19 cellular contexts compared by ENCODE assay signal in the genomic region with DNA sequence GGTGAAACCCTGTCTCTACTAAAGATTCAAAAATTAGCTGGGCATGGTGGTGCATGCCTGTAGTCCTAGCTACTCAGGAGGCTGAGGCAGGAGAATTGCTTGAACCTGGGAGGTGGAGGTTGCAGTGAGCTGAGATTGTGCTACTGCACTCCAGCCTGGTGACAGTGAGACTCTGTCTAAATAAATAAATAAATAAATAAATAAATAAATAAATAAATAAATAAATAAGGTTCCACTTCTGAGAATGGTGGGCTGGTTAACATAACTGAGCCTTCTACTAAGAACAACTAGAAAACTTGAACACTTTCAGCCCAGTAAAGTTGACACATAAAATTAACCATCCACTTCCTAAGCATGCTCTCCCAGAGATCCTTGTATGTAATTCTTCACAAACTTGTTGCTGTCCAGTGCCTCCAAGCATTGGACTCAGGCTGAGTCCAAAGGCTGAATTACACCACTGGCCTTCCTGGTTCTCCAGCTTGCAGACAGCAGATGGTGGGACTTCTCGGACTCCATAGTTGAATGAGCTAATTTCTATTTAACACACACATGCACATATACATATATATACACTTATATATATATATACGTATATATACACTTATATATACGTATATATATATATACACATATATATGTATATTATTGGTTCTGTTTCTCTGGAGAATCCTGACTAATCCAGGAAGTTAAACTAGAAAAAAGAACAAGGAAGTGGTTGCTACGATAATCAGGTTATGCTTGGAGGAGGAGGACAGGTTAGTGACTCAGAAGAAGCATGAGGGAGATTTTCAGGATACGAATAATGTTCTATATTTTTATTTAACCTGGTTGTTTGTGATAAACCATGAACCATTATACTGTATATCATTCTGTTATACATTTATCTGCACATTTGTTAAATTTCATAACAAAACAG.
DNase-seq lines count a peak whose midpoint lies in the region; ATAC-seq and TF ChIP-seq lines count a peak whose summit lies in the region.
"Had no signal": no experiment of that assay in that cellular context is flagged by ENCODE, and none has a peak within 500 bp of the region (broad histone marks: within the 10 kb centered on the region; RNA-seq: fewer than 3 reads in every experiment).

No MANE protein-coding gene starts in this region.

- no peak for TF ChIP-seq RAD21 in SK-N-SH (IDR thresholded peaks at IDR 0.05; ENCODE audit: low read length)

- POLR2A ChIA-PET in SK-N-SH (lab: Yijun Ruan, JAX) (no interaction called here), PC-9 (lab: Charles Lee; ENCODE audit: unreplicated experiment) (interaction anchor here (0.6 kb wide), 1 partner anchor 78 kb away, joined by 7 read pairs; no protein-coding TSS in a partner anchor)

- no peaks in the 10 kb centered on the region for H3K9me3 Mint-ChIP-seq in activated naive CD4-positive, alpha-beta T cell treated with anti-CD3 and anti-CD28 coated beads, Interleukin-2, amount 50 U/mL, for 72 hours
- H3K9me3 Mint-ChIP-seq: activated T-helper 1 cell treated with anti-CD3 and anti-CD28 coated beads, Interleukin-12 subunit alpha, Interleukin-12 subunit beta, Interleukin-2, Interleukin-4 antibody, amounts not matched to agents 30 ng/mL and 10 ng/mL and 1 ng/mL, durations not matched to agents 14 hours and 24 hours and 36 hours; T-helper 1 cell treated with Interleukin-12 subunit alpha and Interleukin-12 subunit beta and Interleukin-4 antibody, amounts not matched to agents 30 μg/mL and 1 μg/mL, for 36 hours had no signal

- H3K4me2 ChIP-seq in SK-N-SH (no peak overlapping the region), PC-9 (no peak overlapping the region), smooth muscle cell (peak overlapping the region; percentile 85)

- H3K36me3 Mint-ChIP-seq in activated naive CD4-positive, alpha-beta T cell treated with anti-CD3 and anti-CD28 coated beads, Interleukin-2, amount 50 U/mL, for 72 hours = no peaks in the 10 kb centered on the region
- H3K36me3 Mint-ChIP-seq: CD14-positive monocyte, WTC11 had no signal

- intact Hi-C loops in PC-9 (cut with micrococcal nuclease; ENCODE audit: unreplicated experiment) = loop anchor here (2.0 to 5.0 kb wide), 3 partner anchors 50 to 1355 kb away; no protein-coding TSS in a partner anchor

- H3K27me3 ChIP-seq in SK-N-SH (ENCODE audit: insufficient read depth) = no peaks in the 10 kb centered on the region
- no peaks in the 10 kb centered on the region for H3K27me3 ChIP-seq in PC-9 (ENCODE audit: insufficient read depth, low read depth)
- peaks cover 6% of the 10 kb centered on the region for H3K27me3 ChIP-seq in foreskin keratinocyte
- H3K27me3 ChIP-seq in smooth muscle cell (ENCODE audit: low read depth) = no peaks in the 10 kb centered on the region
- no peaks in the 10 kb centered on the region for H3K27me3 ChIP-seq in HAP-1 (ENCODE audit: low read depth)
- H3K27me3 ChIP-seq: left lung had no signal

- H2AFZ ChIP-seq in SK-N-SH (ENCODE audit: low read depth) (no peak overlapping the region), PC-9 (no peak overlapping the region; the same call in 1 of the 2 replicates), smooth muscle cell (ENCODE audit: low read depth) (no peak overlapping the region)

- no peaks in the 10 kb centered on the region for H4K20me1 ChIP-seq in SK-N-SH (ENCODE audit: insufficient read depth)
- no peaks in the 10 kb centered on the region for H4K20me1 ChIP-seq in PC-9 (ENCODE audit: insufficient read depth)
- H4K20me1 ChIP-seq in smooth muscle cell (ENCODE audit: low read depth) = no peaks in the 10 kb centered on the region

- in situ Hi-C loops in HAP-1 (cut with MboI; ENCODE audit: low sequenced_read_pairs) = no loop called here

- DNase-seq in SK-N-SH (no peak), PC-9 (peak; percentile 15 to 79), foreskin keratinocyte (peak; percentile 20 to 48), smooth muscle cell (lab: John Stamatoyannopoulos, UW; ENCODE audit: unreplicated experiment) (no peak), HAP-1 (ENCODE audit: low spot score in 2 of 2) (no peak)
- no peak for DNase-seq in activated naive CD4-positive, alpha-beta T cell treated with anti-CD3 and anti-CD28 coated beads, Interleukin-2, amount 50 U/mL, for 72 hours (ENCODE audit: low spot score in 2 of 2)
- DNase-seq: ACHN; activated CD8-positive, alpha-beta T cell treated with anti-CD3 and anti-CD28 coated beads, Interleukin-2, amount 10 ng/mL, durations not matched to agents 7 days and 5 days; IMR-90; left lung; NCI-H774; stimulated activated CD4-positive, alpha-beta T cell treated with anti-CD3 and anti-CD28 coated beads, Interleukin-2, amount 100 ng/mL, for 24 hours had no signal

- ATAC-seq in SK-N-SH treated with all-trans-retinoic acid at 6 μM for 48 hours (no peak), foreskin keratinocyte (peak; percentile 92), GM21390 (IDR thresholded peaks at IDR 0.05; ENCODE audit: unreplicated experiment) (no peak)
- ATAC-seq in activated naive CD4-positive, alpha-beta T cell treated with anti-CD3 and anti-CD28 coated beads, Interleukin-2, amount 50 U/mL, for 72 hours = no peak
- ATAC-seq: activated CD8-positive, alpha-beta T cell treated with anti-CD3 and anti-CD28 coated beads, Interleukin-2, amount 10 ng/mL, durations not matched to agents 7 days and 5 days; sciatic nerve had no signal

- H3K9me3 ChIP-seq in SK-N-SH = no peaks in the 10 kb centered on the region
- H3K9me3 ChIP-seq in PC-9 (ENCODE audit: insufficient read depth, low read depth) = 0 out of 2 replicates have a peak, but pooled peaks cover 5% of the 10 kb centered on the region
- no peaks in the 10 kb centered on the region for H3K9me3 ChIP-seq in smooth muscle cell (replicated peaks; ENCODE audit: low read depth)
- no peaks in the 10 kb centered on the region for H3K9me3 ChIP-seq in HAP-1
- H3K9me3 ChIP-seq: left lung had no signal

- H3K4me3 ChIP-seq in SK-N-SH (ENCODE audit: low read depth in 2 of 2, low read length in 1 of 2) = no peak overlapping the region
- H3K4me3 ChIP-seq in PC-9 = no peak overlapping the region
- H3K4me3 ChIP-seq in smooth muscle cell = no peak overlapping the region
- H3K4me3 ChIP-seq in HAP-1 = no peak overlapping the region
- H3K4me3 ChIP-seq: left lung had no signal

- no peak for TF ChIP-seq EP300 in SK-N-SH (IDR thresholded peaks at IDR 0.05; ENCODE audit: borderline replicate concordance in 1 of 2, low read depth in 1 of 2, low read length in 1 of 2)

- WGBS in SK-N-SH (ENCODE audit: low lambda C conversion rate) = 42% methylated on average over 5 of the region's 5 CpGs
- 88% methylated on average over 5 of the region's 5 CpGs for WGBS in smooth muscle cell (ENCODE audit: low lambda C conversion rate)

- H3K9me2 ChIP-seq in SK-N-SH (no peaks in the 10 kb centered on the region), PC-9 (ENCODE audit: insufficient read depth) (no peaks in the 10 kb centered on the region)

- no peaks in the 10 kb centered on the region for H3K79me2 ChIP-seq in SK-N-SH (ENCODE audit: insufficient read depth)
- no peaks in the 10 kb centered on the region for H3K79me2 ChIP-seq in PC-9 (ENCODE audit: low read depth)
- no peaks in the 10 kb centered on the region for H3K79me2 ChIP-seq in smooth muscle cell (ENCODE audit: low read depth)

- H3F3A ChIP-seq in SK-N-SH (replicated peaks; ENCODE audit: insufficient read depth) (no peaks in the 10 kb centered on the region), PC-9 (ENCODE audit: insufficient read depth, low read depth) (peaks cover 5% of the 10 kb centered on the region; the same call in 1 of the 2 replicates), smooth muscle cell (ENCODE audit: low read depth) (no peaks in the 10 kb centered on the region)

- CTCF ChIA-PET in SK-N-SH (lab: Yijun Ruan, JAX) (interaction anchor here (1.6 to 2.1 kb wide), 2 partner anchors 118 to 637 kb away, joined by 4 to 9 read pairs; no protein-coding TSS in a partner anchor), PC-9 (lab: Charles Lee) (interaction anchor here (0.9 to 1.3 kb wide), 2 partner anchors 16 to 117 kb away, joined by 6 to 8 read pairs; no protein-coding TSS in a partner anchor)

- no peaks in the 10 kb centered on the region for H3K36me3 ChIP-seq in SK-N-SH (replicated peaks in 1 of 2; ENCODE audit: control insufficient read depth in 1 of 2, insufficient read depth in 2 of 2, low read length in 1 of 2)
- H3K36me3 ChIP-seq in PC-9 (ENCODE audit: low read depth) = no peaks in the 10 kb centered on the region
- no peaks in the 10 kb centered on the region for H3K36me3 ChIP-seq in smooth muscle cell (ENCODE audit: low read depth)
- H3K36me3 ChIP-seq in HAP-1 (replicated peaks) = no peaks in the 10 kb centered on the region
- H3K36me3 ChIP-seq: left lung had no signal

- H3K4me1 ChIP-seq in SK-N-SH (ENCODE audit: control insufficient read depth in 1 of 2, insufficient read depth in 2 of 2, low read depth in 1 of 2, low read length in 1 of 2) (no peaks in the 10 kb centered on the region), PC-9 (replicated peaks; ENCODE audit: insufficient read depth) (peaks cover 14% of the 10 kb centered on the region), foreskin keratinocyte (peaks cover 8% of the 10 kb centered on the region), smooth muscle cell (ENCODE audit: low read depth) (no peaks in the 10 kb centered on the region), HAP-1 (peaks cover 7% of the 10 kb centered on the region)
- H3K4me1 ChIP-seq: left lung had no signal

- H3K9ac ChIP-seq in SK-N-SH = no peak overlapping the region
- no peak overlapping the region for H3K9ac ChIP-seq in smooth muscle cell (ENCODE audit: low read depth)

- H3K27ac ChIP-seq in SK-N-SH (ENCODE audit: low read depth in 2 of 2, low read length in 1 of 2) (no peak overlapping the region), PC-9 (peak overlapping the region; percentile 60), foreskin keratinocyte (no peak overlapping the region), smooth muscle cell (ENCODE audit: low read depth) (no peak overlapping the region)
- H3K27ac ChIP-seq: left lung had no signal

- H3K27ac Mint-ChIP-seq in activated naive CD4-positive, alpha-beta T cell treated with anti-CD3 and anti-CD28 coated beads, Interleukin-2, amount 50 U/mL, for 72 hours = no peak overlapping the region
- H3K27ac Mint-ChIP-seq: activated CD8-positive, alpha-beta T cell treated with anti-CD3 and anti-CD28 coated beads, Interleukin-2, amount 10 ng/mL, durations not matched to agents 7 days and 5 days; activated T-helper 1 cell treated with anti-CD3 and anti-CD28 coated beads, Interleukin-12 subunit alpha, Interleukin-12 subunit beta, Interleukin-2, Interleukin-4 antibody, amounts not matched to agents 30 ng/mL and 10 ng/mL and 1 ng/mL, durations not matched to agents 14 hours and 24 hours and 36 hours; CD14-positive monocyte; T-helper 1 cell treated with Interleukin-12 subunit alpha and Interleukin-12 subunit beta and Interleukin-4 antibody, amounts not matched to agents 30 μg/mL and 1 μg/mL, for 36 hours; WTC11 had no signal

- no TSS peak for BruUV-seq in PC-9 (replicated peaks; lab: Mats Ljungman, UMichigan)

- TF ChIP-seq CTCF in SK-N-SH (IDR thresholded peaks at IDR 0.05) = no peak
- no peak for TF ChIP-seq CTCF in PC-9 (conservative IDR thresholded peaks at IDR 0.05)
- no peak for TF ChIP-seq CTCF in foreskin keratinocyte (conservative IDR thresholded peaks at IDR 0.05)
- no peak for TF ChIP-seq CTCF in smooth muscle cell (IDR thresholded peaks at IDR 0.05; ENCODE audit: borderline replicate concordance, insufficient read depth, poor library complexity, severe bottlenecking)

TF ChIP-seq in SK-N-SH treated with all-trans-retinoic acid at 6 μM for 48 hours, 23 proteins besides CTCF, POLR2A, EP300 and RAD21 (continues in another document):
- no peak for TF ChIP-seq CSDC2 (CRISPR knock-in tag; IDR thresholded peaks at IDR 0.05)
- TF ChIP-seq BACH2 (CRISPR knock-in tag; IDR thresholded peaks at IDR 0.05; ENCODE audit: borderline replicate concordance) = no peak

Comparison
In these comparisons a context has a peak if more than half of its experiments do, and no peak if none do; other contexts are left out.
1. DNase-seq: peak in PC-9 (2 of 2) and foreskin keratinocyte (2 of 2); none in SK-N-SH (single experiment), smooth muscle cell (single experiment), activated naive CD4-positive, alpha-beta T cell treated with anti-CD3 and anti-CD28 coated beads, Interleukin-2, amount 50 U/mL, for 72 hours (0 of 2) and HAP-1 (0 of 2).